Comparison of ENCODE assay signal across 8 cellular contexts in genomic region chr16:4404247-4404966, GRCh38. TPM values are rescaled to one million over a fixed set of nuclear protein-coding genes. Genes with fewer than 3 reads are reported as not detected.
A peak's percentile ranks its signal among the peaks of the same experiment; 100 is the strongest.
DNase-seq lines count a peak whose midpoint lies in the region; ATAC-seq and TF ChIP-seq lines count a peak whose summit lies in the region.

No MANE protein-coding gene starts in this region.

- intact Hi-C loops in right lobe of liver (cut with DNase I) (loop anchor here in 1 of 2 donors (10.0 kb wide), 1 partner anchor 120 kb away; no protein-coding TSS in a partner anchor), vagina (cut with DNase I) (loop anchor here (2.0 to 5.0 kb wide), 2 partner anchors 46 to 117 kb away; no protein-coding TSS in a partner anchor)

- peak; percentile 65 for DNase-seq in activated CD4-positive, alpha-beta T cell treated with anti-CD3 and anti-CD28 coated beads for 48 hours
- no peak for DNase-seq in activated CD4-positive, alpha-beta T cell treated with anti-CD3 and anti-CD28 coated beads, Interleukin-2, amount 50 U/mL, for 4 hours
- DNase-seq in NCI-H526 (lab: John Stamatoyannopoulos, UW) (peak; percentile 35 to 67), astrocyte of the hippocampus (ENCODE audit: low read depth, low spot score) (peak; percentile 70), right lobe of liver (peak in 2 of 3 donors; percentile 36 to 46), vagina (ENCODE audit: extremely low spot score in 2 of 2) (no peak), T1000 (lab: John Stamatoyannopoulos, UW) (no peak), DMS79 (lab: John Stamatoyannopoulos, UW) (no peak)

- H3K4me3 ChIP-seq in right lobe of liver (no peak overlapping the region), vagina (no peak overlapping the region)

- H3K27ac ChIP-seq in right lobe of liver: no peak overlapping the region
- H3K27ac ChIP-seq in vagina: no peak overlapping the region

- H3K36me3 ChIP-seq in right lobe of liver (peaks cover 0 to 19% (median 0%) of the 10 kb centered on the region in 4 donors), vagina (peaks cover 0 to 30% of the 10 kb centered on the region in 2 donors)

- ATAC-seq in right lobe of liver: peak; percentile 20 to 36 (median 26)

- H3K9me3 ChIP-seq in right lobe of liver (no peaks in the 10 kb centered on the region), vagina (no peaks in the 10 kb centered on the region)

- peak; percentile 42 to 50 (median 48) for TF ChIP-seq CTCF in right lobe of liver (IDR thresholded peaks at IDR 0.05)
- TF ChIP-seq CTCF in vagina (IDR thresholded peaks at IDR 0.05): peak in 2 of 3 experiments; percentile 18 to 35

- 78% methylated on average over 7 of the region's 20 CpGs for WGBS in right lobe of liver (ENCODE audit: insufficient coverage, low coverage, low lambda C conversion rate, missing lambda C conversion rate)

- H3K27me3 ChIP-seq in right lobe of liver (no peaks in the 10 kb centered on the region), vagina (no peaks in the 10 kb centered on the region)

- peaks cover 0 to 4% (median 0%) of the 10 kb centered on the region in 4 donors for H3K4me1 ChIP-seq in right lobe of liver
- H3K4me1 ChIP-seq in vagina: peaks cover 6% of the 10 kb centered on the region

- no peak for TF ChIP-seq POLR2A in right lobe of liver (IDR thresholded peaks at IDR 0.05)
- no peak for TF ChIP-seq POLR2A in vagina (IDR thresholded peaks at IDR 0.05)

RNA-seq across cellular contexts. Expression of gene CORO7, which starts 12.0 kb away (rescaled TPM):
- total RNA-seq in right lobe of liver (10 to 100 TPM in 5 of 6 experiments, 1 to 10 TPM in 1; 7.8 to 22.9 (median 13.3) TPM), vagina (30.9 TPM)

RNA-seq across cellular contexts. Expression of gene DNAJA3, which starts 21.3 kb away (rescaled TPM):
- total RNA-seq in right lobe of liver (100 to 1,000 TPM in 2 of 6 experiments, 10 to 100 TPM in 4; 36.4 to 110 (median 49.0) TPM), vagina (33.6 TPM)

RNA-seq across cellular contexts. Expression of gene VASN, which starts 32.8 kb away (rescaled TPM):
- total RNA-seq in right lobe of liver (10 to 100 TPM; 13.5 to 22.9 (median 16.8) TPM), vagina (37.6 TPM)

RNA-seq across cellular contexts. Expression of gene PAM16, which starts 53.3 kb away (rescaled TPM):
- total RNA-seq in right lobe of liver: 10 to 100 TPM; 27.9 to 45.9 (median 32.8) TPM
- total RNA-seq in vagina: 76.1 TPM

Comparison
In these comparisons a context has a peak if more than half of its experiments do, and no peak if none do; other contexts are left out.
1. DNase-seq: peak in activated CD4-positive, alpha-beta T cell treated with anti-CD3 and anti-CD28 coated beads for 48 hours (single experiment), NCI-H526 (2 of 2), astrocyte of the hippocampus (single experiment) and right lobe of liver (2 of 3); none in activated CD4-positive, alpha-beta T cell treated with anti-CD3 and anti-CD28 coated beads, Interleukin-2, amount 50 U/mL, for 4 hours (0 of 2), vagina (0 of 2), T1000 (single experiment) and DMS79 (single experiment).